Comparison of ENCODE assay signal across 8 cellular contexts in the genomic region with DNA sequence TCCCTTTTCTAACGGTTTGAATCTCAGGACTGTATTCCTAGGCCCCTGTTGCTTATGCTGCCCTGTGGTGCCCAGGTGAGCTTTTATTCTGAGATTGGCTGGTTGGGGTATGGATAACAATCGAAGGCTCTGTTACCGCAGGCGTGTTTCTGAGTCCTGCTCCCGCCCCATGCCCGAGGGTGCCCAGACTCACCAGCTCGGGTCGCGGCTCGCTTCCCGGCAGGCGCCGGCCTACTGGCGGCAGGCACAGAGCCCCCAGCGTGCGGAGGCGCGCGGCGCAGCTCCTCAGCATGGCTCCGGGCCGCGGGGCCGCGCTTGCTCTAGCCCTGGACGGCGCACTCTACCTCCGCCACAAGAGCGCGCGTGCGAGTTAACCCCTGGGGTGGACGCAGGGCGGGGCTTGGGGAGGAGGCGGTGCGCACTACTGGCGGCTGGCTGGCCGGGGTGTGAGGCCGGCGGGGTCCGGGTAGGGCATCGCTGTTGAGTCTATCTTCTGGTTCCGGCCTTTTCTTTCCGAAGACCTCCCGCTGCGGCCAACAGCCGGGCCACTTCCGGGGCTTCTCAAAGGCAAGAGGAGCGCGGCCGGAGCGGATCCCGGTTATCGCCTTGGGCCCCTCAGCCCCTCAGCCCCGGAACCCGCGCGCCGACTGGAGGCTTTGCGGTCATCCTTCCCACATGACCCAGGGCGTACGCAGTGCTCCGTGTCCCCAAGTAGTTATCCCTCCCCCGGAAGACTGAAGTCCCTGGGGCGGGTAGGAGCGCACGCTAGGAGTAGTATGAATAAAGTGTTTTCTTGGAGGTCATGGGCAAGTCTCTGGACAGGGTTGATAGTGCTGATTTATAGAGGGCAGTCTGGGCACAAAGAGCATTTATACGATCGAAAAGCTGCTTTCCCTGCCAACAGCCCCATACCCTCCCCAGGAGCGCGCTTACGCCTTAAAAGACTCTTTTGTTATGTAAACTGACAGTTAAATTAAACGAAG. TPM values are rescaled to one million over a fixed set of nuclear protein-coding genes. Genes with fewer than 3 reads are reported as not detected.
DNase-seq lines count a peak whose midpoint lies in the region; ATAC-seq lines count a peak whose summit lies in the region.

THEM4 (minus strand) TSS at position 345 of the 983 bp plus-strand sequence; CDS start at position 292, 53 bp downstream.

- DNase-seq in A172 (ENCODE audit: low spot score) = peak; percentile 90
- peak; percentile 95 for DNase-seq in NCI-H510A treated with DMSO at 0.1 percent for 48 hours (lab: John Stamatoyannopoulos, UW)
- DNase-seq in activated CD4-positive, alpha-beta T cell treated with anti-CD3 and anti-CD28 coated beads for 48 hours = peak; percentile 99
- peak; percentile 98 to 99 for DNase-seq in left colon
- DNase-seq in stimulated activated CD4-positive, alpha-beta T cell treated with anti-CD3 and anti-CD28 coated beads, Interleukin-1b, Interleukin-23, amount 100 ng/mL, for 4 hours (ENCODE audit: low read depth in 2 of 2) = peak; percentile 82 to 96

- intact Hi-C loops in left colon (cut with DNase I, micrococcal nuclease) = no loop called here

- ATAC-seq in GM18858 (IDR thresholded peaks at IDR 0.05; ENCODE audit: unreplicated experiment) = peak; percentile 94
- ATAC-seq in HG03066 (IDR thresholded peaks at IDR 0.05; ENCODE audit: low read depth, unreplicated experiment) = peak; percentile 94
- ATAC-seq in left colon = peak; percentile 98

- H3K27ac ChIP-seq in cingulate gyrus (ENCODE audit: low read depth, low read length) = peak within 1 kb of the TSS; percentile 76

RNA-seq across cellular contexts. Expression of gene THEM4, which starts in this region (rescaled TPM):
- 9.5 and 11.2 TPM in 2 replicates for total RNA-seq in A172 (2014; rRNA removed; shearing (Covaris generic))
- total RNA-seq in left colon = 10 to 100 TPM in 1 of 2 donors, 1 to 10 TPM in 1; 7.3 to 11.0 TPM

Comparison
In these comparisons a context has a peak if more than half of its experiments do, and no peak if none do; other contexts are left out.
1. Peak in every context shown above with its lines: DNase-seq, ATAC-seq and H3K27ac ChIP-seq.